Comparison of ENCODE assay signal across 2 cellular contexts in the genomic region with DNA sequence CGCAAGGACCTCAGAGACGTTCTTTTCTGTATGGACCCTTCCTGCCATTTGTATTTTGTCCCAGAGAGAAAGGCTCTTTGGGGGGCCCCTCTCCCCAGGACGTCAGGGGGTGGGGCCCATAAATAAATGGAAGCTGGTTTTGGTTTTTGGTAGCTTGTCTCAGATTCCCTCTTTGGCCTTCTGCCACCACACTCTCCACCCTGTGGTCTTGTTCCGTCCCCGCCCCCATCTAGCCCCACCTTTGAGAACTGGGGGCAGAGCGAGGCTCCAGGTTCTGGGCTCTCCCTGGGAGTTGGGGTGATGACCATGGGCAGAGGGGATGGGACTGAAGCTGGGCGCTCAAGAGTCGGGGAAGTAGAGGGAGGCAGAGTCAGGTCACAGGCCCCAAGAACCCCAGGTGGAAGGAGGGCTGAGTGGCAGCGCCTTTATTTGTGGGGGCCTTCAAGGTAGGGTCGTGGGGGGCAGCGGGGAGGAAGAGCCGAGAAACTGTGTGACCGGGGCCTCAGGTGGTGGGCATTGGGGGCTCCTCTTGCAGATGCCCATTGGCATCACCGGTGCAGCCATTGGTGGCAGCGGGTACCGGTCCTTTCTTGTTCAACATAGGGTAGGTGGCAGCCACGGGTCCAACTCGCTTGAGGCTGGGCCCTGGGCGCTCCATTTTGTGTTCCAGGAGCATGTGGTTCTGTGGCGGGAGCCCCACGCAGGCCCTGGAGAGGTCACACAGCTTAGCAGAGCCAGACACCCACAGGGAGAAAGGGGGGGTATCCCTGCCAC.
TF ChIP-seq lines count a peak whose summit lies in the region.

No MANE protein-coding gene starts in this region.

TF ChIP-seq in GM23338, 12 proteins besides CTCF, POLR2A, EP300 and RAD21 (continued from another document):
- TF ChIP-seq, protein P1, sequence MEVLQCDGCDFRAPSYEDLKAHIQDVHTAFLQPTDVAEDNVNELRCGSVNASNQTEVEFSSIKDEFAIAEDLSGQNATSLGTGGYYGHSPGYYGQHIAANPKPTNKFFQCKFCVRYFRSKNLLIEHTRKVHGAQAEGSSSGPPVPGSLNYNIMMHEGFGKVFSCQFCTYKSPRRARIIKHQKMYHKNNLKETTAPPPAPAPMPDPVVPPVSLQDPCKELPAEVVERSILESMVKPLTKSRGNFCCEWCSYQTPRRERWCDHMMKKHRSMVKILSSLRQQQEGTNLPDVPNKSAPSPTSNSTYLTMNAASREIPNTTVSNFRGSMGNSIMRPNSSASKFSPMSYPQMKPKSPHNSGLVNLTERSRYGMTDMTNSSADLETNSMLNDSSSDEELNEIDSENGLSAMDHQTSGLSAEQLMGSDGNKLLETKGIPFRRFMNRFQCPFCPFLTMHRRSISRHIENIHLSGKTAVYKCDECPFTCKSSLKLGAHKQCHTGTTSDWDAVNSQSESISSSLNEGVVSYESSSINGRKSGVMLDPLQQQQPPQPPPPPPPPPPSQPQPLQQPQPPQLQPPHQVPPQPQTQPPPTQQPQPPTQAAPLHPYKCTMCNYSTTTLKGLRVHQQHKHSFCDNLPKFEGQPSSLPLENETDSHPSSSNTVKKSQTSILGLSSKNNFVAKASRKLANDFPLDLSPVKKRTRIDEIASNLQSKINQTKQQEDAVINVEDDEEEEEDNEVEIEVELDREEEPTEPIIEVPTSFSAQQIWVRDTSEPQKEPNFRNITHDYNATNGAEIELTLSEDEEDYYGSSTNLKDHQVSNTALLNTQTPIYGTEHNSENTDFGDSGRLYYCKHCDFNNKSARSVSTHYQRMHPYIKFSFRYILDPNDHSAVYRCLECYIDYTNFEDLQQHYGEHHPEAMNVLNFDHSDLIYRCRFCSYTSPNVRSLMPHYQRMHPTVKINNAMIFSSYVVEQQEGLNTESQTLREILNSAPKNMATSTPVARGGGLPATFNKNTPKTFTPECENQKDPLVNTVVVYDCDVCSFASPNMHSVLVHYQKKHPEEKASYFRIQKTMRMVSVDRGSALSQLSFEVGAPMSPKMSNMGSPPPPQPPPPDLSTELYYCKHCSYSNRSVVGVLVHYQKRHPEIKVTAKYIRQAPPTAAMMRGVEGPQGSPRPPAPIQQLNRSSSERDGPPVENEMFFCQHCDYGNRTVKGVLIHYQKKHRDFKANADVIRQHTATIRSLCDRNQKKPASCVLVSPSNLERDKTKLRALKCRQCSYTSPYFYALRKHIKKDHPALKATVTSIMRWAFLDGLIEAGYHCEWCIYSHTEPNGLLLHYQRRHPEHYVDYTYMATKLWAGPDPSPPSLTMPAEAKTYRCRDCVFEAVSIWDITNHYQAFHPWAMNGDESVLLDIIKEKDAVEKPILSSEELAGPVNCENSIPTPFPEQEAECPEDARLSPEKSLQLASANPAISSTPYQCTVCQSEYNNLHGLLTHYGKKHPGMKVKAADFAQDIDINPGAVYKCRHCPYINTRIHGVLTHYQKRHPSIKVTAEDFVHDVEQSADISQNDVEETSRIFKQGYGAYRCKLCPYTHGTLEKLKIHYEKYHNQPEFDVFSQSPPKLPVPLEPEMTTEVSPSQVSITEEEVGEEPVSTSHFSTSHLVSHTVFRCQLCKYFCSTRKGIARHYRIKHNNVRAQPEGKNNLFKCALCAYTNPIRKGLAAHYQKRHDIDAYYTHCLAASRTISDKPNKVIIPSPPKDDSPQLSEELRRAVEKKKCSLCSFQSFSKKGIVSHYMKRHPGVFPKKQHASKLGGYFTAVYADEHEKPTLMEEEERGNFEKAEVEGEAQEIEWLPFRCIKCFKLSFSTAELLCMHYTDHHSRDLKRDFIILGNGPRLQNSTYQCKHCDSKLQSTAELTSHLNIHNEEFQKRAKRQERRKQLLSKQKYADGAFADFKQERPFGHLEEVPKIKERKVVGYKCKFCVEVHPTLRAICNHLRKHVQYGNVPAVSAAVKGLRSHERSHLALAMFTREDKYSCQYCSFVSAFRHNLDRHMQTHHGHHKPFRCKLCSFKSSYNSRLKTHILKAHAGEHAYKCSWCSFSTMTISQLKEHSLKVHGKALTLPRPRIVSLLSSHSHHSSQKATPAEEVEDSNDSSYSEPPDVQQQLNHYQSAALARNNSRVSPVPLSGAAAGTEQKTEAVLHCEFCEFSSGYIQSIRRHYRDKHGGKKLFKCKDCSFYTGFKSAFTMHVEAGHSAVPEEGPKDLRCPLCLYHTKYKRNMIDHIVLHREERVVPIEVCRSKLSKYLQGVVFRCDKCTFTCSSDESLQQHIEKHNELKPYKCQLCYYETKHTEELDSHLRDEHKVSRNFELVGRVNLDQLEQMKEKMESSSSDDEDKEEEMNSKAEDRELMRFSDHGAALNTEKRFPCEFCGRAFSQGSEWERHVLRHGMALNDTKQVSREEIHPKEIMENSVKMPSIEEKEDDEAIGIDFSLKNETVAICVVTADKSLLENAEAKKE (CRISPR knock-in tag; IDR thresholded peaks at IDR 0.05): no peak
- no peak; the same call in 1 of the 2 replicates for TF ChIP-seq POLR2AphosphoS5 (IDR thresholded peaks at IDR 0.05; ENCODE audit: low read depth)

TF ChIP-seq in HEK293T, 16 proteins besides CTCF, POLR2A, EP300 and RAD21 (continued from another document):
- no peak for TF ChIP-seq BHLHE40 (IDR thresholded peaks at IDR 0.05; ENCODE audit: borderline replicate concordance)
- no peak for TF ChIP-seq ELF4 (IDR thresholded peaks at IDR 0.05)
- no peak for TF ChIP-seq CTBP1 (IDR thresholded peaks at IDR 0.05; ENCODE audit: borderline replicate concordance)
